ENCODE assay signal across 10 cellular contexts in the genomic region with DNA sequence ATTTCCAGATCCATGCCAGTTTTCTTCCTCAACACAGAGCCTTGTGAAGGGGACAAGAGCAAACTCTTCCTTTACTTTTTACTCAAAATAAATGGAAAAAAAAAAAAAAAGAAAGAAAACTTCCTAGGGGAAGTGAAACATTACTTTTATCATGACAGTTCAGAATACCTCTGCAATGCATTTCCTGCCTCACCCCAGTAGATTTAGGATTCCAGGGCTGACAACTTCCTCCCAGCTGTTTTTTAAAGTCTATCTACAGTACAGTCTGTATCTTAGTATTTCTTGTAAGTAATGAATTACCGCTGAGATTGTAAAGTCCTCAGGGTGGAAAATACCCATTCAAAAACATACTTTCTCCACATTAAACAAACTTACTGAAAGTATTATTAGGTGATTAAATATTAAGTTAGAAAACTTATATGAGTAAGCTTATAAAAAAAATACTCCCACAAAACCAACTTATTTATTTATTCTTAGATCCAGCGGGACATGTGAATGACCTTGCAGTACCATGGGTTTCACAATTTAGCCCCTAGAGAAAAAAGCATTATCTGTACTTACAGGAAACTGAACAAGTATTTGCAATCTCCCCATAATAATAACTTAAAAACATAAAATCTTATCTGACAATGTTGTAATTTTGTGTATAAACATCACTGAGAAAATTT.
DNase-seq lines count a peak whose midpoint lies in the region; ATAC-seq and TF ChIP-seq lines count a peak whose summit lies in the region.
"Had no signal": no experiment of that assay in that cellular context is flagged by ENCODE, and none has a peak within 500 bp of the region (broad histone marks: within the 10 kb centered on the region; RNA-seq: fewer than 3 reads in every experiment).

No MANE protein-coding gene starts in this region.

- no peak overlapping the region for H3K4me2 ChIP-seq in Karpas-422 (ENCODE audit: low read depth, low read length, poor library complexity, severe bottlenecking)
- H3K4me2 ChIP-seq in hepatocyte: peak overlapping the region; percentile 35
- H3K4me2 ChIP-seq: KMS-11 had no signal

- TF ChIP-seq CTCF in hepatocyte (IDR thresholded peaks at IDR 0.05; ENCODE audit: poor library complexity): no peak
- no peak for TF ChIP-seq CTCF in suprapubic skin (IDR thresholded peaks at IDR 0.05)

- no peaks in the 10 kb centered on the region for H3K27me3 Mint-ChIP-seq in activated naive CD8-positive, alpha-beta T cell treated with anti-CD3 and anti-CD28 coated beads, Interleukin-2, amount 10 ng/mL, durations not matched to agents 7 days and 5 days

- 72% methylated on average over 2 of the region's 2 CpGs for WGBS in hepatocyte (ENCODE audit: low lambda C conversion rate, missing lambda C conversion rate)
- 41% methylated on average over 2 of the region's 2 CpGs for WGBS in suprapubic skin

- H3K9me2 ChIP-seq in Karpas-422 (replicated peaks; ENCODE audit: insufficient read depth, low read length): no peaks in the 10 kb centered on the region
- no peaks in the 10 kb centered on the region for H3K9me2 ChIP-seq in hepatocyte (replicated peaks; ENCODE audit: insufficient read depth)

- no peak for TF ChIP-seq EP300 in suprapubic skin (IDR thresholded peaks at IDR 0.05)

- H4K20me1 ChIP-seq in Karpas-422 (ENCODE audit: insufficient read depth, low read depth, low read length) (no peaks in the 10 kb centered on the region), hepatocyte (ENCODE audit: insufficient read depth, poor library complexity, severe bottlenecking) (peaks cover 55% of the 10 kb centered on the region)

- no peak overlapping the region for H3K27ac ChIP-seq in Karpas-422 (ENCODE audit: low read length)
- H3K27ac ChIP-seq in hepatocyte: peak overlapping the region; percentile 75
- peak overlapping the region; percentile 26 for H3K27ac ChIP-seq in suprapubic skin
- H3K27ac ChIP-seq: KMS-11 had no signal

- no peak for TF ChIP-seq POLR2A in suprapubic skin (IDR thresholded peaks at IDR 0.05)

- no peak overlapping the region for H3K9ac ChIP-seq in Karpas-422 (ENCODE audit: low read length)
- H3K9ac ChIP-seq: KMS-11 had no signal

- no peaks in the 10 kb centered on the region for H3K9me3 Mint-ChIP-seq in activated naive CD8-positive, alpha-beta T cell treated with anti-CD3 and anti-CD28 coated beads, Interleukin-2, amount 10 ng/mL, durations not matched to agents 7 days and 5 days

- H3K36me3 ChIP-seq in Karpas-422 (ENCODE audit: insufficient read depth, low read length) (no peaks in the 10 kb centered on the region), hepatocyte (replicated peaks; ENCODE audit: insufficient read depth, low read depth) (no peaks in the 10 kb centered on the region), suprapubic skin (no peaks in the 10 kb centered on the region)

- H3K4me3 Mint-ChIP-seq in activated naive CD8-positive, alpha-beta T cell treated with anti-CD3 and anti-CD28 coated beads, Interleukin-2, amount 10 ng/mL, durations not matched to agents 7 days and 5 days: peak overlapping the region; percentile 31

- H3K36me3 Mint-ChIP-seq in activated naive CD8-positive, alpha-beta T cell treated with anti-CD3 and anti-CD28 coated beads, Interleukin-2, amount 10 ng/mL, durations not matched to agents 7 days and 5 days: peaks cover 18% of the 10 kb centered on the region

- no peak overlapping the region for H2AFZ ChIP-seq in Karpas-422 (ENCODE audit: low read length)
- H2AFZ ChIP-seq in hepatocyte: no peak overlapping the region

- H3K27me3 ChIP-seq in Karpas-422 (ENCODE audit: low read length) (no peaks in the 10 kb centered on the region), hepatocyte (no peaks in the 10 kb centered on the region), suprapubic skin (no peaks in the 10 kb centered on the region)

- peaks cover 65% of the 10 kb centered on the region for H3K4me1 Mint-ChIP-seq in activated naive CD8-positive, alpha-beta T cell treated with anti-CD3 and anti-CD28 coated beads, Interleukin-2, amount 10 ng/mL, durations not matched to agents 7 days and 5 days

- POLR2A ChIA-PET in activated naive CD8-positive, alpha-beta T cell treated with anti-CD3 and anti-CD28 coated beads, Interleukin-2, amount 10 ng/mL, durations not matched to agents 7 days and 5 days (lab: Charles Lee): no interaction called here

- peak; percentile 34 for DNase-seq in Karpas-422
- no peak for DNase-seq in activated naive CD8-positive, alpha-beta T cell treated with anti-CD3 and anti-CD28 coated beads, Interleukin-2, amount 10 ng/mL, durations not matched to agents 7 days and 5 days
- DNase-seq in hepatocyte (ENCODE audit: low spot score): no peak
- no peak for DNase-seq in suprapubic skin (ENCODE audit: low spot score in 2 of 2)
- DNase-seq in hepatic stellate cell (ENCODE audit: low spot score): no peak
- DNase-seq in stimulated activated naive CD8-positive, alpha-beta T cell treated with anti-CD3 and anti-CD28 coated beads, Interleukin-15, Interleukin-2, amounts not matched to agents 100 U/mL and 50 U/mL, for 24 hours: no peak
- DNase-seq: activated CD4-positive, alpha-beta T cell treated with anti-CD3 and anti-CD28 coated beads for 48 hours; effector memory CD4-positive, alpha-beta T cell had no signal

- H3K27ac Mint-ChIP-seq in activated naive CD8-positive, alpha-beta T cell treated with anti-CD3 and anti-CD28 coated beads, Interleukin-2, amount 10 ng/mL, durations not matched to agents 7 days and 5 days: no peak overlapping the region

- no peaks in the 10 kb centered on the region for H3K4me1 ChIP-seq in Karpas-422 (ENCODE audit: low read length)
- H3K4me1 ChIP-seq in hepatocyte (ENCODE audit: insufficient read depth): peaks cover 29% of the 10 kb centered on the region
- H3K4me1 ChIP-seq in suprapubic skin: peaks cover 88% of the 10 kb centered on the region

- no peak overlapping the region for H3K4me3 ChIP-seq in Karpas-422 (ENCODE audit: low read length)
- no peak overlapping the region for H3K4me3 ChIP-seq in hepatocyte
- no peak overlapping the region for H3K4me3 ChIP-seq in suprapubic skin

- peak; percentile 61 for ATAC-seq in activated naive CD8-positive, alpha-beta T cell treated with anti-CD3 and anti-CD28 coated beads, Interleukin-2, amount 10 ng/mL, durations not matched to agents 7 days and 5 days (ENCODE audit: low read depth)
- ATAC-seq in stimulated activated naive CD8-positive, alpha-beta T cell treated with anti-CD3 and anti-CD28 coated beads, Interleukin-15, Interleukin-2, amounts not matched to agents 100 U/mL and 50 U/mL, for 24 hours: no peak
- ATAC-seq in GM19035 (IDR thresholded peaks at IDR 0.05; ENCODE audit: unreplicated experiment): no peak

- H3K9me3 ChIP-seq in Karpas-422 (ENCODE audit: low read length): no peaks in the 10 kb centered on the region
- H3K9me3 ChIP-seq in hepatocyte (ENCODE audit: low read depth): no peaks in the 10 kb centered on the region
- H3K9me3 ChIP-seq in suprapubic skin: no peaks in the 10 kb centered on the region

- H3K79me2 ChIP-seq in Karpas-422 (ENCODE audit: low read length) (no peaks in the 10 kb centered on the region), hepatocyte (peaks cover 100% of the 10 kb centered on the region)
